ENCODE assay signal across 15 cellular contexts in genomic region chr15:69747193-69747592, GRCh38.
A peak's percentile ranks its signal among the peaks of the same experiment; 100 is the strongest.
DNase-seq lines count a peak whose midpoint lies in the region; ATAC-seq lines count a peak whose summit lies in the region.
"Had no signal": no experiment of that assay in that cellular context is flagged by ENCODE, and none has a peak within 500 bp of the region (broad histone marks: within the 10 kb centered on the region; RNA-seq: fewer than 3 reads in every experiment).

No MANE protein-coding gene starts in this region.

- no peaks in the 10 kb centered on the region for H3K9me3 Mint-ChIP-seq in activated naive CD8-positive, alpha-beta T cell treated with anti-CD3 and anti-CD28 coated beads, Interleukin-2, amount 50 U/mL, for 24 hours
- H3K9me3 Mint-ChIP-seq in activated naive CD8-positive, alpha-beta T cell treated with anti-CD3 and anti-CD28 coated beads for 36 hours: peaks cover 7% of the 10 kb centered on the region
- H3K9me3 Mint-ChIP-seq: CD4-positive, alpha-beta T cell; H9; IgD-negative memory B cell had no signal

- H3K4me1 Mint-ChIP-seq in activated naive CD8-positive, alpha-beta T cell treated with anti-CD3 and anti-CD28 coated beads, Interleukin-2, amount 50 U/mL, for 24 hours: peaks cover 53% of the 10 kb centered on the region
- peaks cover 48% of the 10 kb centered on the region for H3K4me1 Mint-ChIP-seq in activated naive CD8-positive, alpha-beta T cell treated with anti-CD3 and anti-CD28 coated beads for 36 hours

- ATAC-seq in activated naive CD8-positive, alpha-beta T cell treated with anti-CD3 and anti-CD28 coated beads, Interleukin-2, amount 50 U/mL, for 24 hours: no peak
- ATAC-seq in HG02970 (IDR thresholded peaks at IDR 0.05; ENCODE audit: low FRiP score, unreplicated experiment): no peak
- ATAC-seq: GM12878, HepG2 had no signal

- peak overlapping the region; percentile 11 for H3K27ac Mint-ChIP-seq in activated naive CD8-positive, alpha-beta T cell treated with anti-CD3 and anti-CD28 coated beads, Interleukin-2, amount 50 U/mL, for 24 hours
- no peak overlapping the region for H3K27ac Mint-ChIP-seq in activated naive CD8-positive, alpha-beta T cell treated with anti-CD3 and anti-CD28 coated beads for 36 hours
- H3K27ac Mint-ChIP-seq: CD4-positive, alpha-beta T cell had no signal

- peaks cover 20% of the 10 kb centered on the region for H3K27me3 Mint-ChIP-seq in activated naive CD8-positive, alpha-beta T cell treated with anti-CD3 and anti-CD28 coated beads, Interleukin-2, amount 50 U/mL, for 24 hours
- H3K27me3 Mint-ChIP-seq in activated naive CD8-positive, alpha-beta T cell treated with anti-CD3 and anti-CD28 coated beads for 36 hours: peaks cover 32% of the 10 kb centered on the region

- H3K4me3 Mint-ChIP-seq in activated naive CD8-positive, alpha-beta T cell treated with anti-CD3 and anti-CD28 coated beads, Interleukin-2, amount 50 U/mL, for 24 hours: no peak overlapping the region
- no peak overlapping the region for H3K4me3 Mint-ChIP-seq in activated naive CD8-positive, alpha-beta T cell treated with anti-CD3 and anti-CD28 coated beads for 36 hours
- H3K4me3 Mint-ChIP-seq: CD4-positive, alpha-beta T cell; H9; IgD-negative memory B cell had no signal

- peaks cover 2% of the 10 kb centered on the region for H3K36me3 Mint-ChIP-seq in activated naive CD8-positive, alpha-beta T cell treated with anti-CD3 and anti-CD28 coated beads, Interleukin-2, amount 50 U/mL, for 24 hours (ENCODE audit: low read depth)
- peaks cover 6% of the 10 kb centered on the region for H3K36me3 Mint-ChIP-seq in activated naive CD8-positive, alpha-beta T cell treated with anti-CD3 and anti-CD28 coated beads for 36 hours

- peak; percentile 6 for DNase-seq in DMS 273 (lab: John Stamatoyannopoulos, UW; ENCODE audit: unreplicated experiment)
- no peak for DNase-seq in DMS 273 treated with DMSO at 0.1 percent for 48 hours (lab: John Stamatoyannopoulos, UW)
- no peak for DNase-seq in activated naive CD8-positive, alpha-beta T cell treated with anti-CD3 and anti-CD28 coated beads, Interleukin-2, amount 50 U/mL, for 24 hours
- DNase-seq in activated naive CD8-positive, alpha-beta T cell treated with anti-CD3 and anti-CD28 coated beads for 36 hours: no peak
- DNase-seq in stimulated activated CD8-positive, alpha-beta memory T cell treated with anti-CD3 and anti-CD28 coated beads, Interleukin-4, amount 100 ng/mL, for 48 hours: peak; percentile 19
- no peak for DNase-seq in NCI-H2107 (lab: John Stamatoyannopoulos, UW)
- DNase-seq: AML-193; Caco-2; CD4-positive, alpha-beta T cell; DMS79 treated with DMSO at 0.1 percent for 48 hours; H9 had no signal

Comparison
In these comparisons a context has a peak if more than half of its experiments do, and no peak if none do; other contexts are left out.
1. DNase-seq: peak in DMS 273 (single experiment) and stimulated activated CD8-positive, alpha-beta memory T cell treated with anti-CD3 and anti-CD28 coated beads, Interleukin-4, amount 100 ng/mL, for 48 hours (single experiment); none in DMS 273 treated with DMSO at 0.1 percent for 48 hours (single experiment), activated naive CD8-positive, alpha-beta T cell treated with anti-CD3 and anti-CD28 coated beads, Interleukin-2, amount 50 U/mL, for 24 hours (single experiment), activated naive CD8-positive, alpha-beta T cell treated with anti-CD3 and anti-CD28 coated beads for 36 hours (single experiment) and NCI-H2107 (single experiment).